4 cellular contexts compared by ENCODE assay signal in the genomic region with DNA sequence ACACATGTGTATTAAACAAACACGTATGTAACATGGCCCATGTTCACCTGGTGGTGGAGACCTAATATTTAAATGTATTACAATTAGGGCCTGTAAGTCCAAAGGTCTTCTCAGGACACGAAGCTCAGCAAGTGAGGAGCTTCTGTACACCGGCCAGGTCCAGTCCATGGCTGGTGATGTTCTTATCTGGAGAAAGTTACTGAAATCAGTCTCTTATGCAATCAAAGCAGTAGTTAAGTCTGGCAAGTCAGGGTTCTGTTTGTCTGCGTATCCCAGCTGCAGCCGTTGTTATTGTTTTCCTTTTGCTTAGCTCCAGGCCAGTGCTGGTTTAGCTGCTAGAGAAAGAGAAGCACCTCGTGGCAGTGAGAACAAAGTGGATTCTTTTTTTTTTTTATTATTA. TPM values are rescaled to one million over a fixed set of nuclear protein-coding genes. Genes with fewer than 3 reads are reported as not detected.
"Had no signal": no experiment of that assay in that cellular context is flagged by ENCODE, and none has a peak within 500 bp of the region (broad histone marks: within the 10 kb centered on the region; RNA-seq: fewer than 3 reads in every experiment).

No MANE protein-coding gene starts in this region.

RNA-seq across cellular contexts. Expression of a gene that starts 41.4 kb away (rescaled TPM):
- total RNA-seq: GM23338, H9, HT-29, IMR-90 had no signal
